Comparison of ENCODE assay signal across 14 cellular contexts in the genomic region with DNA sequence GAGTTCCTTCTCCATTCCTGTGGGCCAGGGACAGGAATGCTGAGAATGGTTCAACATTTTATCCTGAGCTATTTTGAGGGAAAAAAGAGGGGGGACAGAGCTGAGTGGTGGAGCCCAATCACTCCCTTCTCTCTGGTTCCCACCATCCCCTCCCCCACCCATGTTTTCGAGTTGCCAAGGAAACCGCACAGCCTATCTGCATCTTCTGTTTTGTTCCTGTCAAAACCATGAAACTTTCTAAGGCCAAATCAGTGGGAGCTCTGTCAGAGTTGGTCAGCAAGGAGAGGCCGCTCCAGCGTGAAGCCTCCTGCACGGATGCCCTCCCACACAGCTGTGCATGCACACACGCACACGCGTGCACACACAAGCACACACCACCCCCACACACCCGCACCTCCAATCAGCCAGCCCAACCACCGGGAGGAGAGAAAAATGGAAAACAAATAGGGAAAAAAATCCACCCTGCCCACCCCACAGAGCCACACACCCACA. TPM values are rescaled to one million over a fixed set of nuclear protein-coding genes. Genes with fewer than 3 reads are reported as not detected.
DNase-seq lines count a peak whose midpoint lies in the region; ATAC-seq and TF ChIP-seq lines count a peak whose summit lies in the region.
"Had no signal": no experiment of that assay in that cellular context is flagged by ENCODE, and none has a peak within 500 bp of the region (broad histone marks: within the 10 kb centered on the region; RNA-seq: fewer than 3 reads in every experiment).

No MANE protein-coding gene starts in this region.

- H3K9me3 ChIP-seq in HUES64 (ENCODE audit: insufficient read depth, low read depth, low read length) (no peaks in the 10 kb centered on the region), T-helper 17 cell (ENCODE audit: control insufficient read depth, low read length, poor library complexity, severe bottlenecking) (no peaks in the 10 kb centered on the region)
- H3K9me3 ChIP-seq: stomach had no signal

- H3K4me1 ChIP-seq in HUES64 (ENCODE audit: insufficient read depth, low read length), result peaks cover 5% of the 10 kb centered on the region
- H3K4me1 ChIP-seq: stomach had no signal

- H3K27me3 ChIP-seq in HUES64 (ENCODE audit: insufficient read depth, low read length), result no peaks in the 10 kb centered on the region
- H3K27me3 ChIP-seq: stomach had no signal

- no peaks in the 10 kb centered on the region for H3K4me1 Mint-ChIP-seq in T-helper 17 cell
- H3K4me1 Mint-ChIP-seq: activated naive CD4-positive, alpha-beta T cell treated with anti-CD3 and anti-CD28 coated beads, Interleukin-2, amount 50 U/mL, for 24 hours; CD14-positive monocyte; immature natural killer cell had no signal

- H3K4me3 ChIP-seq in HUES64 (ENCODE audit: low read length), result no peak overlapping the region
- no peak overlapping the region for H3K4me3 ChIP-seq in cardiac fibroblast (replicated peaks in 1 of 2; ENCODE audit: low read depth in 2 of 2, low read length in 2 of 2)
- H3K4me3 ChIP-seq: GM12878, stomach had no signal

- ATAC-seq in HG02623 (IDR thresholded peaks at IDR 0.05; ENCODE audit: unreplicated experiment) (no peak), HG02678 (IDR thresholded peaks at IDR 0.05; ENCODE audit: unreplicated experiment) (no peak), T-helper 17 cell (no peak)
- ATAC-seq: GM12878 had no signal

- no peak overlapping the region for H3K9ac ChIP-seq in HUES64 (ENCODE audit: low read depth, low read length)

- 79% methylated on average over 10 of the region's 10 CpGs for WGBS in HUES64

- TF ChIP-seq CTCF in cardiac fibroblast (IDR thresholded peaks at IDR 0.05; ENCODE audit: low read depth, low read length), result no peak

- DNase-seq in cardiac fibroblast (ENCODE audit: low read depth in 2 of 2) (peak; percentile 38 to 84), iris pigment epithelial cell (ENCODE audit: low read depth) (peak; percentile 55), retina (peak; percentile 70), inferior parietal cortex (ENCODE audit: extremely low spot score) (no peak), T-helper 17 cell (no peak)
- DNase-seq: immature natural killer cell, NCI-H1930, stomach had no signal

- H3K27me3 Mint-ChIP-seq in T-helper 17 cell, result peaks cover 20% of the 10 kb centered on the region
- H3K27me3 Mint-ChIP-seq: activated naive CD4-positive, alpha-beta T cell treated with anti-CD3 and anti-CD28 coated beads, Interleukin-2, amount 50 U/mL, for 24 hours had no signal

- H3K36me3 Mint-ChIP-seq in T-helper 17 cell (ENCODE audit: low read depth), result peaks cover 2% of the 10 kb centered on the region
- H3K36me3 Mint-ChIP-seq: activated naive CD4-positive, alpha-beta T cell treated with anti-CD3 and anti-CD28 coated beads, Interleukin-2, amount 50 U/mL, for 24 hours; CD14-positive monocyte; immature natural killer cell had no signal

- H3K27ac Mint-ChIP-seq in T-helper 17 cell, result no peak overlapping the region
- H3K27ac Mint-ChIP-seq: activated naive CD4-positive, alpha-beta T cell treated with anti-CD3 and anti-CD28 coated beads, Interleukin-2, amount 50 U/mL, for 24 hours; CD14-positive monocyte; immature natural killer cell had no signal

- H3K36me3 ChIP-seq in HUES64 (ENCODE audit: insufficient read depth, low read length), result no peaks in the 10 kb centered on the region
- H3K36me3 ChIP-seq: stomach had no signal

- H3K27ac ChIP-seq in HUES64 (ENCODE audit: low read depth, low read length), result peak overlapping the region; percentile 26; the same call in 1 of the 2 replicates

- no peak overlapping the region for H3K4me3 Mint-ChIP-seq in T-helper 17 cell
- H3K4me3 Mint-ChIP-seq: activated naive CD4-positive, alpha-beta T cell treated with anti-CD3 and anti-CD28 coated beads, Interleukin-2, amount 50 U/mL, for 24 hours; CD14-positive monocyte; immature natural killer cell had no signal

RNA-seq across cellular contexts. Expression of a gene that starts 54.5 kb away (rescaled TPM):
- polyA plus RNA-seq in HUES64 (2013, experiment 1 of 2), result 10.7 TPM
- 15.3 TPM for polyA plus RNA-seq in HUES64 (2013, experiment 2 of 2)
- 10 to 100 TPM; 92.5 to 99.2 TPM for total RNA-seq in T-helper 17 cell

Comparison
In these comparisons a context has a peak if more than half of its experiments do, and no peak if none do; other contexts are left out.
1. DNase-seq: peak in cardiac fibroblast (2 of 2), iris pigment epithelial cell (single experiment) and retina (single experiment); none in inferior parietal cortex (single experiment) and T-helper 17 cell (0 of 3).